ENCODE assay signal across 13 cellular contexts in genomic region chr6:45715508-45715803, GRCh38.
DNase-seq lines count a peak whose midpoint lies in the region; ATAC-seq and TF ChIP-seq lines count a peak whose summit lies in the region.
"Had no signal": no experiment of that assay in that cellular context is flagged by ENCODE, and none has a peak within 500 bp of the region (broad histone marks: within the 10 kb centered on the region; RNA-seq: fewer than 3 reads in every experiment).

No MANE protein-coding gene starts in this region.

- no peaks in the 10 kb centered on the region for H3K36me3 Mint-ChIP-seq in activated naive CD8-positive, alpha-beta T cell
- no peaks in the 10 kb centered on the region for H3K36me3 Mint-ChIP-seq in activated naive CD8-positive, alpha-beta T cell treated with anti-CD3 and anti-CD28 coated beads for 36 hours
- H3K36me3 Mint-ChIP-seq in activated T-helper 2 cell treated with anti-CD3 and anti-CD28 coated beads, Interferon-gamma antibody, Interleukin-2, Interleukin-4, amounts not matched to agents 10 μg/mL and 5 μg/mL and 100 μg/mL, durations not matched to agents 14 hours and 24 hours and 36 hours (ENCODE audit: low read depth) = no peaks in the 10 kb centered on the region
- no peaks in the 10 kb centered on the region for H3K36me3 Mint-ChIP-seq in stimulated activated naive B cell treated with anti-CD40 and anti-IgM and Interleukin-4, amounts not matched to agents 10 μg/mL and 1 μg/mL and 100 μg/mL, for 72 hours
- H3K36me3 Mint-ChIP-seq: CD4-positive, alpha-beta memory T cell had no signal

- DNase-seq in activated naive CD8-positive, alpha-beta T cell treated with anti-CD3 and anti-CD28 coated beads for 36 hours = no peak
- DNase-seq in activated T-helper 2 cell treated with anti-CD3 and anti-CD28 coated beads, Interferon-gamma antibody, Interleukin-2, Interleukin-4, amounts not matched to agents 10 μg/mL and 5 μg/mL and 100 μg/mL, durations not matched to agents 14 hours and 24 hours and 36 hours (ENCODE audit: low spot score) = no peak
- DNase-seq in stimulated activated naive B cell treated with anti-CD40 and anti-IgM and Interleukin-4, amounts not matched to agents 10 μg/mL and 1 μg/mL and 100 μg/mL, for 72 hours = no peak
- DNase-seq in HT-29 (ENCODE audit: low spot score) = no peak
- DNase-seq in thyroid gland = no peak
- DNase-seq: BE2C; Calu3; CD4-positive, alpha-beta memory T cell; GM23248; HCEC 1CT; RPMI8226 had no signal

- H3K4me1 ChIP-seq in Loucy (ENCODE audit: insufficient read depth, low read length, poor library complexity, severe bottlenecking) (peaks cover 31% of the 10 kb centered on the region), thyroid gland (no peaks in the 10 kb centered on the region)
- H3K4me1 ChIP-seq: BE2C had no signal

- no peaks in the 10 kb centered on the region for H3K36me3 ChIP-seq in Loucy (ENCODE audit: insufficient read depth, low read length)
- H3K36me3 ChIP-seq in thyroid gland = no peaks in the 10 kb centered on the region
- H3K36me3 ChIP-seq: BE2C had no signal

- no peaks in the 10 kb centered on the region for H3K79me2 ChIP-seq in Loucy (ENCODE audit: insufficient read depth, low read length)

- H3K4me3 Mint-ChIP-seq in activated naive CD8-positive, alpha-beta T cell = no peak overlapping the region
- no peak overlapping the region for H3K4me3 Mint-ChIP-seq in activated naive CD8-positive, alpha-beta T cell treated with anti-CD3 and anti-CD28 coated beads for 36 hours
- no peak overlapping the region for H3K4me3 Mint-ChIP-seq in activated T-helper 2 cell treated with anti-CD3 and anti-CD28 coated beads, Interferon-gamma antibody, Interleukin-2, Interleukin-4, amounts not matched to agents 10 μg/mL and 5 μg/mL and 100 μg/mL, durations not matched to agents 14 hours and 24 hours and 36 hours (ENCODE audit: low read depth)
- H3K4me3 Mint-ChIP-seq in stimulated activated naive B cell treated with anti-CD40 and anti-IgM and Interleukin-4, amounts not matched to agents 10 μg/mL and 1 μg/mL and 100 μg/mL, for 72 hours = no peak overlapping the region

- H3K27me3 ChIP-seq in Loucy (ENCODE audit: insufficient read depth, low read length, poor library complexity, severe bottlenecking) = no peaks in the 10 kb centered on the region
- H3K27me3 ChIP-seq in thyroid gland = no peaks in the 10 kb centered on the region
- H3K27me3 ChIP-seq: BE2C had no signal

- no peaks in the 10 kb centered on the region for H3F3A ChIP-seq in Loucy (ENCODE audit: low read depth)

- H2AFZ ChIP-seq in Loucy (ENCODE audit: low read length) = no peak overlapping the region

- H3K9me2 ChIP-seq in Loucy (replicated peaks; ENCODE audit: low read depth, low read length) = no peaks in the 10 kb centered on the region

- intact Hi-C loops in activated T-helper 2 cell treated with anti-CD3 and anti-CD28 coated beads, Interferon-gamma antibody, Interleukin-2, Interleukin-4, amounts not matched to agents 10 μg/mL and 5 μg/mL and 100 μg/mL, durations not matched to agents 14 hours and 24 hours and 36 hours (cut with micrococcal nuclease) = loop anchor here (2.0 to 10.0 kb wide), 5 partner anchors 39 to 1241 kb away; no protein-coding TSS in a partner anchor
- intact Hi-C loops in thyroid gland (cut with DNase I) = loop anchor here (5.0 to 10.0 kb wide), 3 partner anchors 291 to 1241 kb away; no protein-coding TSS in a partner anchor

- TF ChIP-seq CTCF in Loucy (conservative IDR thresholded peaks at IDR 0.05; ENCODE audit: low read length) (no peak), thyroid gland (IDR thresholded peaks at IDR 0.05) (no peak)

- H4K20me1 ChIP-seq in Loucy (ENCODE audit: insufficient read depth, low read length, poor library complexity, severe bottlenecking) = no peaks in the 10 kb centered on the region

- H3K9me3 ChIP-seq in Loucy (ENCODE audit: insufficient read depth, low read depth, low read length) (no peaks in the 10 kb centered on the region), thyroid gland (no peaks in the 10 kb centered on the region)
- H3K9me3 ChIP-seq: BE2C had no signal

- peak overlapping the region; percentile 15 for H3K9ac ChIP-seq in Loucy (ENCODE audit: low read depth, low read length, poor library complexity, severe bottlenecking)
- H3K9ac ChIP-seq: GM23248 had no signal

- peak overlapping the region; percentile 97 for H3K27ac Mint-ChIP-seq in activated naive CD8-positive, alpha-beta T cell
- no peak overlapping the region for H3K27ac Mint-ChIP-seq in activated naive CD8-positive, alpha-beta T cell treated with anti-CD3 and anti-CD28 coated beads for 36 hours
- H3K27ac Mint-ChIP-seq in activated T-helper 2 cell treated with anti-CD3 and anti-CD28 coated beads, Interferon-gamma antibody, Interleukin-2, Interleukin-4, amounts not matched to agents 10 μg/mL and 5 μg/mL and 100 μg/mL, durations not matched to agents 14 hours and 24 hours and 36 hours = peak overlapping the region; percentile 94
- H3K27ac Mint-ChIP-seq in stimulated activated naive B cell treated with anti-CD40 and anti-IgM and Interleukin-4, amounts not matched to agents 10 μg/mL and 1 μg/mL and 100 μg/mL, for 72 hours = no peak overlapping the region

- no peaks in the 10 kb centered on the region for H3K27me3 Mint-ChIP-seq in activated naive CD8-positive, alpha-beta T cell
- peaks cover 6% of the 10 kb centered on the region for H3K27me3 Mint-ChIP-seq in activated naive CD8-positive, alpha-beta T cell treated with anti-CD3 and anti-CD28 coated beads for 36 hours
- no peaks in the 10 kb centered on the region for H3K27me3 Mint-ChIP-seq in activated T-helper 2 cell treated with anti-CD3 and anti-CD28 coated beads, Interferon-gamma antibody, Interleukin-2, Interleukin-4, amounts not matched to agents 10 μg/mL and 5 μg/mL and 100 μg/mL, durations not matched to agents 14 hours and 24 hours and 36 hours (ENCODE audit: low read depth)
- peaks cover 16 to 17% of the 10 kb centered on the region in 2 donors for H3K27me3 Mint-ChIP-seq in stimulated activated naive B cell treated with anti-CD40 and anti-IgM and Interleukin-4, amounts not matched to agents 10 μg/mL and 1 μg/mL and 100 μg/mL, for 72 hours

- peaks cover 34% of the 10 kb centered on the region for H3K4me1 Mint-ChIP-seq in activated naive CD8-positive, alpha-beta T cell (ENCODE audit: low read depth)
- H3K4me1 Mint-ChIP-seq in activated naive CD8-positive, alpha-beta T cell treated with anti-CD3 and anti-CD28 coated beads for 36 hours = peaks cover 36% of the 10 kb centered on the region
- H3K4me1 Mint-ChIP-seq in activated T-helper 2 cell treated with anti-CD3 and anti-CD28 coated beads, Interferon-gamma antibody, Interleukin-2, Interleukin-4, amounts not matched to agents 10 μg/mL and 5 μg/mL and 100 μg/mL, durations not matched to agents 14 hours and 24 hours and 36 hours (ENCODE audit: low read depth) = peaks cover 75% of the 10 kb centered on the region
- peaks cover 22 to 34% of the 10 kb centered on the region in 2 donors for H3K4me1 Mint-ChIP-seq in stimulated activated naive B cell treated with anti-CD40 and anti-IgM and Interleukin-4, amounts not matched to agents 10 μg/mL and 1 μg/mL and 100 μg/mL, for 72 hours

- no peak overlapping the region for H3K4me3 ChIP-seq in Loucy (ENCODE audit: low read length, poor library complexity, severe bottlenecking)
- no peak overlapping the region for H3K4me3 ChIP-seq in thyroid gland (replicated peaks in 1 of 3)
- H3K4me3 ChIP-seq: GM23248 had no signal

- H3K9me3 Mint-ChIP-seq in activated naive CD8-positive, alpha-beta T cell (ENCODE audit: low read depth) = no peaks in the 10 kb centered on the region
- H3K9me3 Mint-ChIP-seq in activated naive CD8-positive, alpha-beta T cell treated with anti-CD3 and anti-CD28 coated beads for 36 hours = no peaks in the 10 kb centered on the region
- H3K9me3 Mint-ChIP-seq in activated T-helper 2 cell treated with anti-CD3 and anti-CD28 coated beads, Interferon-gamma antibody, Interleukin-2, Interleukin-4, amounts not matched to agents 10 μg/mL and 5 μg/mL and 100 μg/mL, durations not matched to agents 14 hours and 24 hours and 36 hours = no peaks in the 10 kb centered on the region
- no peaks in the 10 kb centered on the region for H3K9me3 Mint-ChIP-seq in stimulated activated naive B cell treated with anti-CD40 and anti-IgM and Interleukin-4, amounts not matched to agents 10 μg/mL and 1 μg/mL and 100 μg/mL, for 72 hours
- H3K9me3 Mint-ChIP-seq: CD4-positive, alpha-beta memory T cell had no signal

- peak overlapping the region; percentile 52 for H3K4me2 ChIP-seq in Loucy (ENCODE audit: low read depth, low read length, poor library complexity, severe bottlenecking)

- TF ChIP-seq POLR2A in thyroid gland (IDR thresholded peaks at IDR 0.05) = no peak

- H3K27ac ChIP-seq in thyroid gland = no peak overlapping the region
- H3K27ac ChIP-seq: GM23248 had no signal

- peak; percentile 35 to 50 for ATAC-seq in stimulated activated naive B cell treated with anti-CD40 and anti-IgM and Interleukin-4, amounts not matched to agents 10 μg/mL and 1 μg/mL and 100 μg/mL, for 72 hours (replicated peaks)

Comparison
In these comparisons a context has a peak if more than half of its experiments do, and no peak if none do; other contexts are left out.
1. H3K27ac Mint-ChIP-seq: peak in activated naive CD8-positive, alpha-beta T cell (single experiment) and activated T-helper 2 cell treated with anti-CD3 and anti-CD28 coated beads, Interferon-gamma antibody, Interleukin-2, Interleukin-4, amounts not matched to agents 10 μg/mL and 5 μg/mL and 100 μg/mL, durations not matched to agents 14 hours and 24 hours and 36 hours (single experiment); none in activated naive CD8-positive, alpha-beta T cell treated with anti-CD3 and anti-CD28 coated beads for 36 hours (single experiment) and stimulated activated naive B cell treated with anti-CD40 and anti-IgM and Interleukin-4, amounts not matched to agents 10 μg/mL and 1 μg/mL and 100 μg/mL, for 72 hours (single experiment).